ENCODE assay signal across 13 cellular contexts in genomic region chr1:27618341-27619067, GRCh38. TPM values are rescaled to one million over a fixed set of nuclear protein-coding genes. Genes with fewer than 3 reads are reported as not detected.
DNase-seq lines count a peak whose midpoint lies in the region; FAIRE-seq and TF ChIP-seq lines count a peak whose summit lies in the region.
"Had no signal": no experiment of that assay in that cellular context is flagged by ENCODE, and none has a peak within 500 bp of the region (broad histone marks: within the 10 kb centered on the region; RNA-seq: fewer than 3 reads in every experiment).

No MANE protein-coding gene starts in this region.

- peaks cover 8% of the 10 kb centered on the region for H3K9me3 ChIP-seq in neutrophil
- H3K9me3 ChIP-seq: tibial nerve had no signal

- DNase-seq in GM18507 (ENCODE audit: extremely low spot score, insufficient read length, low read depth) (no peak), NOMO-1 treated with DMSO at 0.1 percent for 48 hours (lab: John Stamatoyannopoulos, UW; ENCODE audit: unreplicated experiment) (peak; percentile 82), NCI-H748 (lab: John Stamatoyannopoulos, UW; ENCODE audit: unreplicated experiment) (no peak), caudate nucleus (lab: John Stamatoyannopoulos, UW) (no peak), mesothelial cell of epicardium (ENCODE audit: low spot score in 2 of 2, unreplicated experiment in 2 of 2) (no peak)
- DNase-seq: HFFc6; NCI-H1417; nucleus accumbens; stimulated activated CD4-positive, alpha-beta T cell treated with anti-CD3 and anti-CD28 coated beads, Interleukin-4, amount 100 ng/mL, for 1 hour had no signal

- H3K27me3 Mint-ChIP-seq in activated naive CD4-positive, alpha-beta T cell treated with anti-CD3 and anti-CD28 coated beads, Interleukin-2, amount 50 U/mL, for 24 hours: no peaks in the 10 kb centered on the region
- no peaks in the 10 kb centered on the region for H3K27me3 Mint-ChIP-seq in mesothelial cell of epicardium (ENCODE audit: low read depth)

- peak overlapping the region; percentile 89 for H3K27ac Mint-ChIP-seq in activated naive CD4-positive, alpha-beta T cell treated with anti-CD3 and anti-CD28 coated beads, Interleukin-2, amount 50 U/mL, for 24 hours
- no peak overlapping the region for H3K27ac Mint-ChIP-seq in mesothelial cell of epicardium
- H3K27ac Mint-ChIP-seq: HFFc6 had no signal

- peak; percentile 84 for FAIRE-seq in GM18507 (lab: Jason Lieb, UNC)
- FAIRE-seq: astrocyte had no signal

- no peaks in the 10 kb centered on the region for H3K27me3 ChIP-seq in neutrophil
- H3K27me3 ChIP-seq: tibial nerve had no signal

- H3K27ac ChIP-seq in neutrophil (peak overlapping the region; percentile 99), caudate nucleus (ENCODE audit: low read depth, low read length) (no peak overlapping the region)
- H3K27ac ChIP-seq: tibial nerve had no signal

- peaks cover 93% of the 10 kb centered on the region for H3K36me3 ChIP-seq in neutrophil
- H3K36me3 ChIP-seq: tibial nerve had no signal

- no peaks in the 10 kb centered on the region for H3K36me3 Mint-ChIP-seq in activated naive CD4-positive, alpha-beta T cell treated with anti-CD3 and anti-CD28 coated beads, Interleukin-2, amount 50 U/mL, for 24 hours
- H3K36me3 Mint-ChIP-seq in mesothelial cell of epicardium: no peaks in the 10 kb centered on the region

- H3K4me1 ChIP-seq in neutrophil (ENCODE audit: control insufficient read depth in 1 of 2, insufficient read depth in 1 of 2, low read depth in 1 of 2, low read length in 1 of 2): peaks cover 74 to 80% of the 10 kb centered on the region in 2 experiments

- H3K4me3 ChIP-seq in neutrophil (ENCODE audit: low read depth in 1 of 2, low read length in 1 of 2): peak overlapping the region; percentile 12 to 18
- H3K4me3 ChIP-seq: tibial nerve had no signal

- H3K4me3 Mint-ChIP-seq in activated naive CD4-positive, alpha-beta T cell treated with anti-CD3 and anti-CD28 coated beads, Interleukin-2, amount 50 U/mL, for 24 hours: peak overlapping the region; percentile 66
- no peak overlapping the region for H3K4me3 Mint-ChIP-seq in mesothelial cell of epicardium
- H3K4me3 Mint-ChIP-seq: HFFc6 had no signal

- H3K9me3 Mint-ChIP-seq in activated naive CD4-positive, alpha-beta T cell treated with anti-CD3 and anti-CD28 coated beads, Interleukin-2, amount 50 U/mL, for 24 hours: no peaks in the 10 kb centered on the region
- H3K9me3 Mint-ChIP-seq in mesothelial cell of epicardium: no peaks in the 10 kb centered on the region
- H3K9me3 Mint-ChIP-seq: HFFc6 had no signal

- H3K4me1 Mint-ChIP-seq in activated naive CD4-positive, alpha-beta T cell treated with anti-CD3 and anti-CD28 coated beads, Interleukin-2, amount 50 U/mL, for 24 hours: peaks cover 64% of the 10 kb centered on the region
- peaks cover 15% of the 10 kb centered on the region for H3K4me1 Mint-ChIP-seq in mesothelial cell of epicardium

- TF ChIP-seq CTCF in neutrophil (IDR thresholded peaks at IDR 0.05) (no peak), mesothelial cell of epicardium (IDR thresholded peaks at IDR 0.05; ENCODE audit: unreplicated experiment) (no peak)

RNA-seq across cellular contexts. Expression of gene AHDC1, which starts 14.6 kb away (rescaled TPM):
- total RNA-seq in mesothelial cell of epicardium: 71.4 to 73.5 TPM (median 72.1 TPM) in 3 replicates

RNA-seq across cellular contexts. Expression of gene FGR, which starts 16.5 kb away (rescaled TPM):
- total RNA-seq in mesothelial cell of epicardium: 0.11 to 0.53 TPM (median 0.20 TPM) in 3 replicates
- total RNA-seq: astrocyte, HFFc6 had no signal

RNA-seq across cellular contexts. Expression of gene IFI6, which starts 53.5 kb away (rescaled TPM):
- 419 to 500 TPM (median 425 TPM) in 3 replicates for total RNA-seq in mesothelial cell of epicardium
